Comparison of ENCODE assay signal across 9 cellular contexts in the genomic region with DNA sequence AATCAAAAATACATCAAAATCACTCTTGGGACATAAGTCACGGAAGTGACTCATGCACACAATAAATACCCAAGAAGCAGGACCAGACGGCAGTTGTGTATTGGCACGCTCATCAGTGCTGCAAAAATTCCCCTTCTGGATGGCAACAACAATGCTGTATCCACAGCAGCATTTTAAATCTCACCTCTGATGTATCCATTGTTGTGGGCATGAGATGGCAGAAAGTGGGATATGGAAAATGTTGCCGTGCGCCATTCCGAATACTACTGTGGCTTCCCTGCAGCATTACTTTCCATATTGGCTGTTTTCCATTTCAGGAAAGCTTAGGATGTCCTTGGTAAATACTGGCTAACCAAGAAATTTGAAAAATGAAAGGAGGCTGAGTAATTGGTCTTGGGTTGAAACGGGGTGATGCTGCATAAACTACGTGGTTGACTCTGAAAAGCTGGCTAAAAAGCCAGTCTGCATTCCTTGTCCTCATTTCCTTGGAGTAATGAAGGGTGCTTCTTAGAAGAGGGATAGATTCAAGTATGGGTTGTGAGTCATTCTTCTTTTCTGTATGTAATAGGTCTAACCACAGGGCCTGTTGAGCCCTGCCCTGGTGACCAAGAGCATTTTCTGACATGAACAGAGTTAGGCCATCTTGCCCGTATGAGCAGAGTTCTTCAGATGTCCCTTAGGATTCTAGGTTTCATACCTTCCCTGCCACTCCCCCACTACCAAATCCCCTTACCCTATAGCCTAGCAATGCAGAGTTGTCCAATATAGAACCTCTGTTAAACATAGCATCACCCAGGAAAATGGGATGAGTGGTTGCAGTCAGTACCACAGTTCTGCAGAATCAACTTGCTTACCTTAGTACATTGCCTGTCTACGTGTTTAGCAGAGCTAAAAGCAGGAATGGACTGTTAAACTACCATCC. TPM values are rescaled to one million over a fixed set of nuclear protein-coding genes. Genes with fewer than 3 reads are reported as not detected.
DNase-seq lines count a peak whose midpoint lies in the region; ATAC-seq and TF ChIP-seq lines count a peak whose summit lies in the region.
"Had no signal": no experiment of that assay in that cellular context is flagged by ENCODE, and none has a peak within 500 bp of the region (broad histone marks: within the 10 kb centered on the region; RNA-seq: fewer than 3 reads in every experiment).

No MANE protein-coding gene starts in this region.

- intact Hi-C loops in activated CD4-positive, alpha-beta T cell treated with anti-CD3 and anti-CD28 coated beads, Interleukin-2, amount 10 ng/mL, durations not matched to agents 24 days and 14 days (cut with micrococcal nuclease), result loop anchor here (10.0 kb wide), 1 partner anchor 326 kb away; a partner anchor contains a TSS
- intact Hi-C loops in stomach (cut with DNase I; ENCODE audit: low total_unique reads), result no loop called here

- peak overlapping the region; percentile 97 for H3K27ac ChIP-seq in RWPE2 (ENCODE audit: poor library complexity, severe bottlenecking)
- H3K27ac ChIP-seq in stomach, result peak overlapping the region in 4 of 5 donors; percentile 56 to 78 (median 68)

- H3K36me3 ChIP-seq in RWPE2 (ENCODE audit: low read depth), result peaks cover 76% of the 10 kb centered on the region
- peaks cover 0 to 28% (median 15%) of the 10 kb centered on the region in 4 donors for H3K36me3 ChIP-seq in stomach

- H3K9me3 Mint-ChIP-seq in activated CD4-positive, alpha-beta T cell treated with anti-CD3 and anti-CD28 coated beads, Interleukin-2, amount 10 ng/mL, durations not matched to agents 24 days and 14 days, result no peaks in the 10 kb centered on the region
- H3K9me3 Mint-ChIP-seq: nephron had no signal

- H3K4me3 ChIP-seq in RWPE2 (ENCODE audit: severe bottlenecking), result no peak overlapping the region
- H3K4me3 ChIP-seq in stomach, result no peak overlapping the region

- H3K27me3 ChIP-seq in RWPE2 (ENCODE audit: insufficient read depth, poor library complexity, severe bottlenecking), result no peaks in the 10 kb centered on the region
- H3K27me3 ChIP-seq in stomach, result no peaks in the 10 kb centered on the region

- peaks cover 62% of the 10 kb centered on the region for H3K36me3 Mint-ChIP-seq in activated CD4-positive, alpha-beta T cell treated with anti-CD3 and anti-CD28 coated beads, Interleukin-2, amount 10 ng/mL, durations not matched to agents 24 days and 14 days (ENCODE audit: low read depth)

- ATAC-seq in RWPE2 (ENCODE audit: low read depth), result peak; percentile 71
- ATAC-seq in HG03139 (IDR thresholded peaks at IDR 0.05; ENCODE audit: unreplicated experiment), result no peak

- no peaks in the 10 kb centered on the region for H3K9me3 ChIP-seq in RWPE2 (ENCODE audit: severe bottlenecking)
- no peaks in the 10 kb centered on the region for H3K9me3 ChIP-seq in stomach

- TF ChIP-seq CTCF in RWPE2 (IDR thresholded peaks at IDR 0.05; ENCODE audit: poor library complexity, severe bottlenecking) (no peak), stomach (IDR thresholded peaks at IDR 0.05) (no peak)

- no peaks in the 10 kb centered on the region for H3K27me3 Mint-ChIP-seq in activated CD4-positive, alpha-beta T cell treated with anti-CD3 and anti-CD28 coated beads, Interleukin-2, amount 10 ng/mL, durations not matched to agents 24 days and 14 days

- H3K27ac Mint-ChIP-seq in activated CD4-positive, alpha-beta T cell treated with anti-CD3 and anti-CD28 coated beads, Interleukin-2, amount 10 ng/mL, durations not matched to agents 24 days and 14 days, result peak overlapping the region; percentile 75
- H3K27ac Mint-ChIP-seq: nephron had no signal

- TF ChIP-seq EP300 in stomach (IDR thresholded peaks at IDR 0.05), result no peak

- H3K4me1 Mint-ChIP-seq in activated CD4-positive, alpha-beta T cell treated with anti-CD3 and anti-CD28 coated beads, Interleukin-2, amount 10 ng/mL, durations not matched to agents 24 days and 14 days, result peaks cover 31% of the 10 kb centered on the region

- WGBS in stomach, 5 donors, result 58 to 81% (median 75%) methylated on average over 10 of the region's 10 CpGs

- H3K4me1 ChIP-seq in RWPE2 (ENCODE audit: insufficient read depth, poor library complexity, severe bottlenecking), result peaks cover 52% of the 10 kb centered on the region
- peaks cover 10 to 39% (median 19%) of the 10 kb centered on the region in 4 donors for H3K4me1 ChIP-seq in stomach

- no peak for DNase-seq in activated CD4-positive, alpha-beta T cell treated with anti-CD3 and anti-CD28 coated beads, Interleukin-2, amount 10 ng/mL, durations not matched to agents 24 days and 14 days
- DNase-seq in activated CD4-positive, alpha-beta T cell treated with anti-CD3 and anti-CD28 coated beads, Interleukin-2, amount 50 U/mL, for 4 hours, result no peak
- DNase-seq in RWPE2 (ENCODE audit: low spot score) (peak; percentile 75), fibroblast of peridontal ligament (ENCODE audit: extremely low read depth) (peak; percentile 100), stomach (no peak), COR-L47 (lab: John Stamatoyannopoulos, UW) (no peak)
- DNase-seq in stimulated activated CD8-positive, alpha-beta memory T cell treated with anti-CD3 and anti-CD28 coated beads, Interleukin-4, amount 100 ng/mL, for 48 hours, result no peak

- H3K4me3 Mint-ChIP-seq in activated CD4-positive, alpha-beta T cell treated with anti-CD3 and anti-CD28 coated beads, Interleukin-2, amount 10 ng/mL, durations not matched to agents 24 days and 14 days, result peak overlapping the region; percentile 34
- H3K4me3 Mint-ChIP-seq: nephron had no signal

- TF ChIP-seq POLR2A in stomach (IDR thresholded peaks at IDR 0.05), result no peak

RNA-seq across cellular contexts. Expression of a gene that starts 36.3 kb away (rescaled TPM):
- total RNA-seq in activated CD4-positive, alpha-beta T cell treated with anti-CD3 and anti-CD28 coated beads, Interleukin-2, amount 10 ng/mL, durations not matched to agents 24 days and 14 days, result 196 and 201 TPM in 2 replicates
- total RNA-seq in stomach, result 100 to 1,000 TPM in 4 of 5 donors, 10 to 100 TPM in 1; 29.8 to 249 (median 153) TPM
- 100 to 1,000 TPM; 394 to 539 (median 412) TPM for polyA plus RNA-seq in stomach

Comparison
In these comparisons a context has a peak if more than half of its experiments do, and no peak if none do; other contexts are left out.
1. DNase-seq: peak in RWPE2 (single experiment) and fibroblast of peridontal ligament (single experiment); none in activated CD4-positive, alpha-beta T cell treated with anti-CD3 and anti-CD28 coated beads, Interleukin-2, amount 10 ng/mL, durations not matched to agents 24 days and 14 days (single experiment), activated CD4-positive, alpha-beta T cell treated with anti-CD3 and anti-CD28 coated beads, Interleukin-2, amount 50 U/mL, for 4 hours (0 of 2), stomach (single experiment), COR-L47 (single experiment) and stimulated activated CD8-positive, alpha-beta memory T cell treated with anti-CD3 and anti-CD28 coated beads, Interleukin-4, amount 100 ng/mL, for 48 hours (single experiment).